ENCODE assay signal across 19 cellular contexts in the genomic region with DNA sequence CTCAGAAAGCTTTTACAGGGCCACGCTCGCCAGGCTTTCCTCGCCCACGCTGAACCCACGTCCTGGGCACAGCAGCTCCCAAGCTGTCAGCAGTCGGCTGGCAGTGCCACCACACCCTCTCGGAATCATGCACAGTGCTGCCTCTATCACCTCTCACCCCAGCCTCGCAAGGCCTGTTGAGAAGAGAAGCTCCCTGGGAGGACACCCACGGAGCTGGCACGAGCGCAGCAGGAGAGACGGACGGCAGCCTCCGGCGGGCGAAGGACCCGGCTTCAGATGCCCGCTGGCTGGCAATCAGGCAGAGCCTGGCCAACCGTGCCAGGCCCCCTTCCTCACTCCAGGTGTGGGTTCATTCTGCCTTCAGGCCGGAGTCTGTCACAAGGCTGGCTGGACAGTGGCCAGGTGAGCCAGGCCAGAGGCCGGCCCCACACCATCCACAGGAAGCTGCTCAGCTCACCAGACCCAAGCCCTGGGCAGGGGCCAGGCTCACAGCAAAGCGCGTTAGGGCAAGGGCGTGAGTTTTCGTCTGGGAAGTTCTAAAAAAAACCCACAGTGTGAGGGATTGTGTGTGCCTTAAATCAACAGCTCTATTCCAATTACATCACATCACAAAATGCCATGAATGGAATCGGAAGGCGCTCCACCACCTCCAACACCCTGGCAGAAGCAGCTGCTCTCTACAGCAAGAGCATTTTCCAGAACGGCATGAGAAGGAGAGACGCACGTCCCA. TPM values are rescaled to one million over a fixed set of nuclear protein-coding genes. Genes with fewer than 3 reads are reported as not detected.
DNase-seq lines count a peak whose midpoint lies in the region; ATAC-seq and TF ChIP-seq lines count a peak whose summit lies in the region.
"Had no signal": no experiment of that assay in that cellular context is flagged by ENCODE, and none has a peak within 500 bp of the region (broad histone marks: within the 10 kb centered on the region; RNA-seq: fewer than 3 reads in every experiment).

No MANE protein-coding gene starts in this region.

- H2BK15ac ChIP-seq in neuronal stem cell (ENCODE audit: low read length) = no peak overlapping the region

- no peak overlapping the region for H3K14ac ChIP-seq in neuronal stem cell (ENCODE audit: low read length)

- peak overlapping the region in 3 of 5 experiments; percentile 22 to 48 (median 29) for H3K27ac Mint-ChIP-seq in brain
- H3K27ac Mint-ChIP-seq: activated B cell treated with CpG ODN at 0.5 μM for 24 hours; activated CD8-positive, alpha-beta T cell treated with anti-CD3 and anti-CD28 coated beads for 36 hours; naive thymus-derived CD4-positive, alpha-beta T cell; progenitor cell of endocrine pancreas had no signal

- H3K4me2 ChIP-seq in neuronal stem cell (ENCODE audit: insufficient read depth, low read length, poor library complexity, severe bottlenecking) = no peak overlapping the region

- intact Hi-C loops in left cardiac atrium (cut with DNase I) = no loop called here

- no peak overlapping the region for H3K4me3 ChIP-seq in neuronal stem cell (ENCODE audit: low read length in 2 of 2)

- no peak overlapping the region for H3K18ac ChIP-seq in neuronal stem cell (ENCODE audit: low read length)

- H3K4ac ChIP-seq in neuronal stem cell (ENCODE audit: low read length) = no peak overlapping the region

- no peaks in the 10 kb centered on the region for H3K9me3 ChIP-seq in neuronal stem cell (replicated peaks in 1 of 2; ENCODE audit: control insufficient read depth in 2 of 2, insufficient read depth in 1 of 2, low read depth in 1 of 2, low read length in 2 of 2)
- H3K9me3 ChIP-seq: BE2C had no signal

- no peak overlapping the region for H2BK120ac ChIP-seq in neuronal stem cell (ENCODE audit: low read depth, low read length)

- no peaks in the 10 kb centered on the region for H3K4me1 Mint-ChIP-seq in brain
- H3K4me1 Mint-ChIP-seq: activated B cell treated with CpG ODN at 0.5 μM for 24 hours had no signal

- H3K9me3 Mint-ChIP-seq in brain = peaks cover 0 to 2% (median 0%) of the 10 kb centered on the region in 5 experiments
- H3K9me3 Mint-ChIP-seq: activated B cell treated with CpG ODN at 0.5 μM for 24 hours; activated CD8-positive, alpha-beta T cell treated with anti-CD3 and anti-CD28 coated beads for 36 hours; naive thymus-derived CD4-positive, alpha-beta T cell had no signal

- H3K9ac ChIP-seq in neuronal stem cell (ENCODE audit: low read depth, low read length, poor library complexity) = no peak overlapping the region

- no peak overlapping the region for H2BK5ac ChIP-seq in neuronal stem cell (ENCODE audit: low read length)

- ATAC-seq in left cardiac atrium (peak; percentile 76 to 85), HG03139 (IDR thresholded peaks at IDR 0.05; ENCODE audit: unreplicated experiment) (no peak)
- ATAC-seq: activated CD8-positive, alpha-beta T cell treated with anti-CD3 and anti-CD28 coated beads for 36 hours; naive thymus-derived CD4-positive, alpha-beta T cell had no signal

- no peak overlapping the region for H2AK5ac ChIP-seq in neuronal stem cell (ENCODE audit: low read depth, low read length)

- H2BK12ac ChIP-seq in neuronal stem cell (ENCODE audit: low read length) = no peak overlapping the region

- no peak overlapping the region for H2AFZ ChIP-seq in neuronal stem cell (ENCODE audit: low read length)

- TF ChIP-seq CTCF in brain (conservative IDR thresholded peaks at IDR 0.05) = no peak

- H3K4me1 ChIP-seq in neuronal stem cell (ENCODE audit: control insufficient read depth in 2 of 2, insufficient read depth in 1 of 2, low read depth in 1 of 2, low read length in 2 of 2) = peaks cover 0 to 2% of the 10 kb centered on the region in 2 donors
- H3K4me1 ChIP-seq: BE2C had no signal

- peak overlapping the region; percentile 23 for H4K8ac ChIP-seq in neuronal stem cell (ENCODE audit: low read depth, low read length)

- H3K23ac ChIP-seq in neuronal stem cell (ENCODE audit: low read depth, low read length, poor library complexity) = no peak overlapping the region

- no peaks in the 10 kb centered on the region for H3K27me3 Mint-ChIP-seq in brain
- H3K27me3 Mint-ChIP-seq: activated B cell treated with CpG ODN at 0.5 μM for 24 hours; activated CD8-positive, alpha-beta T cell treated with anti-CD3 and anti-CD28 coated beads for 36 hours; naive thymus-derived CD4-positive, alpha-beta T cell; progenitor cell of endocrine pancreas had no signal

- no peak overlapping the region for H3K4me3 Mint-ChIP-seq in brain
- H3K4me3 Mint-ChIP-seq: activated B cell treated with CpG ODN at 0.5 μM for 24 hours; activated CD8-positive, alpha-beta T cell treated with anti-CD3 and anti-CD28 coated beads for 36 hours; naive thymus-derived CD4-positive, alpha-beta T cell had no signal

- no peak overlapping the region for H3K27ac ChIP-seq in neuronal stem cell (replicated peaks; ENCODE audit: low read length)

- no peak overlapping the region for H4K91ac ChIP-seq in neuronal stem cell (ENCODE audit: low read depth, low read length, poor library complexity)

- peaks cover 14 to 61% of the 10 kb centered on the region in 2 donors for H3K36me3 ChIP-seq in neuronal stem cell (replicated peaks in 1 of 2; ENCODE audit: control insufficient read depth in 2 of 2, insufficient read depth in 2 of 2, low read length in 2 of 2)
- H3K36me3 ChIP-seq: BE2C had no signal

- peaks cover 40% of the 10 kb centered on the region for H3K36me3 Mint-ChIP-seq in brain

- WGBS in neuronal stem cell (ENCODE audit: extremely low coverage in 2 of 2, insufficient read length in 2 of 2, insufficient replicate concordance in 1 of 2), 2 donors = no CpG with 5 or more reads among the region's 30 CpGs

- H3K79me1 ChIP-seq in neuronal stem cell (ENCODE audit: low read depth, low read length) = peaks cover 13% of the 10 kb centered on the region

- H3K27me3 ChIP-seq in neuronal stem cell (ENCODE audit: control insufficient read depth in 3 of 3, insufficient read depth in 3 of 3, low read depth in 1 of 3, low read length in 3 of 3) = no peaks in the 10 kb centered on the region
- H3K27me3 ChIP-seq: BE2C had no signal

- DNase-seq in Ammon's horn (ENCODE audit: low spot score) (peak; percentile 76), left cardiac atrium (peak; percentile 71), neuronal stem cell (ENCODE audit: low spot score) (no peak), SK-N-DZ (ENCODE audit: low spot score) (no peak)
- no peak for DNase-seq in stimulated activated CD4-positive, alpha-beta T cell treated with anti-CD3 and anti-CD28 coated beads, Interleukin-1b, Interleukin-23, amount 100 ng/mL, for 48 hours
- DNase-seq in effector CD8-positive, alpha-beta T cell (lab: John Stamatoyannopoulos, UW) = no peak
- DNase-seq: activated B cell treated with CpG ODN at 0.5 μM for 24 hours; activated CD8-positive, alpha-beta T cell treated with anti-CD3 and anti-CD28 coated beads for 36 hours; activated T-cell treated with anti-CD3 and anti-CD28 coated beads, Interleukin-2, amount 50 U/mL, for 1 hour; BE2C; EL; MV-4-11; naive thymus-derived CD4-positive, alpha-beta T cell; NCI-H1694 treated with DMSO at 0.1 percent for 48 hours; NCI-H446 treated with DMSO at 0.1 percent for 48 hours had no signal

RNA-seq across cellular contexts. Expression of gene TOLLIP, which starts 33.2 kb away (rescaled TPM):
- polyA plus RNA-seq in brain (ENCODE audit: insufficient read depth, low read depth, low replicate concordance) = 58.5 TPM
- 10 to 100 TPM; 43.4 to 50.8 TPM for total RNA-seq in left cardiac atrium
- 16.5 TPM for polyA plus RNA-seq in neuronal stem cell (2013, experiment 1 of 2)
- 15.3 TPM for polyA plus RNA-seq in neuronal stem cell (2013, experiment 2 of 2)
- polyA plus RNA-seq in SK-N-DZ (2014; cell fraction: cytosol; rRNA removed) = 15.3 and 20.2 TPM in 2 replicates
- polyA plus RNA-seq in SK-N-DZ (2014; cell fraction: nucleus; rRNA removed) = 11.7 and 13.1 TPM in 2 replicates

RNA-seq across cellular contexts. Expression of gene MUC5B, which starts 53.4 kb away (rescaled TPM):
- not detected for polyA plus RNA-seq in brain (ENCODE audit: insufficient read depth, low read depth, low replicate concordance)
- total RNA-seq in left cardiac atrium = not detected
- polyA plus RNA-seq in neuronal stem cell (2013, experiment 1 of 2) = 0.01 TPM
- under 0.01 TPM for polyA plus RNA-seq in neuronal stem cell (2013, experiment 2 of 2)
- 0.05 TPM in 1 of 2 replicates, not detected in the other for polyA plus RNA-seq in SK-N-DZ (2014; cell fraction: cytosol; rRNA removed)
- polyA plus RNA-seq in SK-N-DZ (2014; cell fraction: nucleus; rRNA removed) = not detected in 2 replicates
- total RNA-seq: activated B cell treated with CpG ODN at 0.5 μM for 24 hours; activated CD8-positive, alpha-beta T cell treated with anti-CD3 and anti-CD28 coated beads for 36 hours; naive thymus-derived CD4-positive, alpha-beta T cell; progenitor cell of endocrine pancreas; urinary bladder had no signal
- polyA plus RNA-seq: naive thymus-derived CD4-positive, alpha-beta T cell; urinary bladder had no signal

Comparison
In these comparisons a context has a peak if more than half of its experiments do, and no peak if none do; other contexts are left out.
1. DNase-seq: peak in Ammon's horn (single experiment) and left cardiac atrium (single experiment); none in neuronal stem cell (single experiment), stimulated activated CD4-positive, alpha-beta T cell treated with anti-CD3 and anti-CD28 coated beads, Interleukin-1b, Interleukin-23, amount 100 ng/mL, for 48 hours (single experiment), SK-N-DZ (single experiment) and effector CD8-positive, alpha-beta T cell (single experiment).